In genomic region chr17:41971721-41972523, GRCh38 we compare ENCODE assay signal across 1 cellular context.
TF ChIP-seq lines count a peak whose summit lies in the region.

No MANE protein-coding gene starts in this region.

TF ChIP-seq in K562, 482 proteins besides CTCF, POLR2A, EP300 and RAD21:
- TF ChIP-seq RBFOX2 (IDR thresholded peaks at IDR 0.05; ENCODE audit: low read depth, low read length), result peak; percentile 44
- no peak for TF ChIP-seq SIN3B (IDR thresholded peaks at IDR 0.05; ENCODE audit: low read depth)
- TF ChIP-seq CUX1 (CRISPR knock-in tag; IDR thresholded peaks at IDR 0.05), result no peak
- TF ChIP-seq MYNN (IDR thresholded peaks at IDR 0.05), result peak; percentile 16; the same call in 1 of the 2 replicates
- no peak for TF ChIP-seq MYNN (CRISPR knock-in tag; IDR thresholded peaks at IDR 0.05)
- no peak for TF ChIP-seq RBM34 (IDR thresholded peaks at IDR 0.05; ENCODE audit: borderline replicate concordance, insufficient read depth, low read length)
- TF ChIP-seq ZNF584 (CRISPR knock-in tag; IDR thresholded peaks at IDR 0.05; ENCODE audit: low read depth), result no peak
- no peak for TF ChIP-seq ZBTB9 (CRISPR knock-in tag; IDR thresholded peaks at IDR 0.05)
- no peak for TF ChIP-seq MXI1 (IDR thresholded peaks at IDR 0.05; ENCODE audit: low read depth, low read length)
- peak; percentile 39; the same call in 1 of the 2 replicates for TF ChIP-seq POLR2G (IDR thresholded peaks at IDR 0.05; ENCODE audit: low read depth, low read length)
- no peak for TF ChIP-seq HDAC3 (IDR thresholded peaks at IDR 0.05; ENCODE audit: borderline replicate concordance, partially characterized antibody)
- no peak for TF ChIP-seq TAL1 (IDR thresholded peaks at IDR 0.05)
- TF ChIP-seq TBP (optimal IDR thresholded peaks at IDR 0.05; ENCODE audit: low read depth, low read length), result no peak
